ENCODE assay signal across 1 cellular context in the genomic region with DNA sequence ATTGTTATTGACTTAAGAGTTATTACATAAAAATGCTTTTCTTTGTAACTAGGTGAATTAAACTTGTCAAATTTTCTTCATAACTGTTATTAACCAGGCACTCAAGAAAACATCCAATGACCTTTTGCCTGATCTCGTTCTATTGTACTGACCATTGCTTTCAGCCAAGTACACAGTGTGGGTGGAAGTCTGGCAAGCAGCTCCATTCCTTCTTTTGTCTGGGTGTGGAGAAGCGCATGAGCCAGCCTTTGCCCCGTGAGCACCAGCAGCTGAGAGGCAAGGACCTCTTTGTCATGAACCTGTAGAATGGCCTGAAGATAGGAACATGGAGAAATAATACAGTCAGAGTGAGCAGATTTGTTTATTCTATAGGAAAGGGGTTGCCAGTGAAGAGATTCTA.
TF ChIP-seq lines count a peak whose summit lies in the region.

No MANE protein-coding gene starts in this region.

TF ChIP-seq in liver, 16 proteins besides CTCF, POLR2A, EP300 and RAD21 (continued from another document):
- TF ChIP-seq RXRA (IDR thresholded peaks at IDR 0.05): peak in 1 of 2 donors; percentile 83
- no peak for TF ChIP-seq FOXA1 (IDR thresholded peaks at IDR 0.05)
- TF ChIP-seq TAF1 (conservative IDR thresholded peaks at IDR 0.05): no peak
- TF ChIP-seq, protein P1, sequence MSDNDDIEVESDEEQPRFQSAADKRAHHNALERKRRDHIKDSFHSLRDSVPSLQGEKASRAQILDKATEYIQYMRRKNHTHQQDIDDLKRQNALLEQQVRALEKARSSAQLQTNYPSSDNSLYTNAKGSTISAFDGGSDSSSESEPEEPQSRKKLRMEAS (IDR thresholded peaks at IDR 0.05): peak; percentile 17
- TF ChIP-seq REST (IDR thresholded peaks at IDR 0.05): no peak
- no peak for TF ChIP-seq ZBTB33 (IDR thresholded peaks at IDR 0.05)
- TF ChIP-seq JUND (IDR thresholded peaks at IDR 0.05): peak in 1 of 2 donors; percentile 21
- no peak for TF ChIP-seq ATF3 (IDR thresholded peaks at IDR 0.05)
TF ChIP-seq in liver: peak in this region for 7.
